Comparison of ENCODE assay signal across 8 cellular contexts in the genomic region with DNA sequence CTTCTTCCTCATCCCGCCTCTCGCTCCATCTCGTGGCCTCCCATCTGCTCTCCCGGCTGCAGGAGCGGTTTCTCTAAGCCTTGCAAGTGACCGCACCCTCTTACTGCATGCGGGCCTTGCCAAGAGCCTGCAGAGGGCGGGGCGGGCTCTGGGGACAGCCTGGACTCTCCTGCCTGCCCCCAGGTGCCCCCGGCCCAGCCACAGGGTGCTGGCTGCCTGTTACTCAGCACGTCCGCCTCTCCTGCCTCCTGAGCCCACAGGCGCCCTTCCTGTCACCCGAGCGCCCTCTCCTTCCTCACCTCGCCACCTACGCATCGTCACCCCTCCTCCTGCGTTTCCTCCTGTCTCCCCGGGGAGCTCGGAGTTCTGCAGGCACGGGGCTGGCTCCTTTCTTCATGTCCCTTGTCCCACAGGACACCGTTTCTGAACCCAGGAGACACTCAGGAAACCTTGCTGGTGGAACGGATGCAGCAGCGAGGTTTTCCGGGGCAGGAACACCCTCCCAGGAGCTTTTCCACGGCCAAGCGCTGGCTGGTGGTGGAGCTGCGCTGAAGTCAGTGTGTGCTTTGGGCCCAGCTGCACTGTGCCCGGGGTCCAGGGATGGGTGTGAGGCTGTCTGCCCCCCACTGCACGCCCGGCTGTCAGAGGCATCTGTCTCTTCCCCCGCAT. TPM values are rescaled to one million over a fixed set of nuclear protein-coding genes. Genes with fewer than 3 reads are reported as not detected.
DNase-seq lines count a peak whose midpoint lies in the region; ATAC-seq, FAIRE-seq and TF ChIP-seq lines count a peak whose summit lies in the region.

No MANE protein-coding gene starts in this region.

- TF ChIP-seq CTCF in pancreas (IDR thresholded peaks at IDR 0.05) (no peak), vagina (IDR thresholded peaks at IDR 0.05) (no peak)

- H3K27me3 ChIP-seq in BLaER1 treated with 17β-estradiol and CSF1 and Interleukin-3, amounts not matched to agents 10 nM and 100 nM, result no peaks in the 10 kb centered on the region
- no peaks in the 10 kb centered on the region for H3K27me3 ChIP-seq in pancreas
- no peaks in the 10 kb centered on the region for H3K27me3 ChIP-seq in vagina

- no peak for TF ChIP-seq POLR2A in vagina (IDR thresholded peaks at IDR 0.05)

- peak overlapping the region; percentile 60 to 93 (median 88) for H3K27ac ChIP-seq in BLaER1 treated with 17β-estradiol and CSF1 and Interleukin-3, amounts not matched to agents 10 nM and 100 nM
- H3K27ac ChIP-seq in pancreas (no peak overlapping the region), vagina (peak overlapping the region; percentile 13)

- peaks cover 47 to 69% (median 56%) of the 10 kb centered on the region in 3 donors for H3K4me1 Mint-ChIP-seq in IgD-negative memory B cell
- peaks cover 68% of the 10 kb centered on the region for H3K4me1 Mint-ChIP-seq in activated CD4-positive, alpha-beta T cell treated with anti-CD3 and anti-CD28 coated beads, Interleukin-2, amount 10 ng/mL, durations not matched to agents 24 days and 14 days
- peaks cover 58 to 65% of the 10 kb centered on the region in 2 donors for H3K4me1 Mint-ChIP-seq in effector memory CD8-positive, alpha-beta T cell (ENCODE audit: low read depth in 2 of 2)

- peaks cover 82 to 95% (median 87%) of the 10 kb centered on the region in 10 experiments for H3K4me1 ChIP-seq in BLaER1 treated with 17β-estradiol and CSF1 and Interleukin-3, amounts not matched to agents 10 nM and 100 nM
- H3K4me1 ChIP-seq in pancreas (peaks cover 10 to 28% (median 12%) of the 10 kb centered on the region in 3 donors), vagina (peaks cover 55% of the 10 kb centered on the region)

- peaks cover 6% of the 10 kb centered on the region for H3K36me3 Mint-ChIP-seq in IgD-negative memory B cell
- peaks cover 26% of the 10 kb centered on the region for H3K36me3 Mint-ChIP-seq in activated CD4-positive, alpha-beta T cell treated with anti-CD3 and anti-CD28 coated beads, Interleukin-2, amount 10 ng/mL, durations not matched to agents 24 days and 14 days (ENCODE audit: low read depth)
- peaks cover 22% of the 10 kb centered on the region for H3K36me3 Mint-ChIP-seq in effector memory CD8-positive, alpha-beta T cell (ENCODE audit: insufficient read depth)

- peaks cover 15 to 60% (median 48%) of the 10 kb centered on the region in 11 experiments; a peak in 21 of 22 replicates for H4K20me1 ChIP-seq in BLaER1 treated with 17β-estradiol and CSF1 and Interleukin-3, amounts not matched to agents 10 nM and 100 nM

- WGBS in pancreas, 2 donors, result 81 to 87% methylated on average over 29 to 33 of the region's 33 CpGs

- H3K4me3 Mint-ChIP-seq in IgD-negative memory B cell, result peak overlapping the region; percentile 19 to 94 (median 82)
- peak overlapping the region; percentile 95 for H3K4me3 Mint-ChIP-seq in activated CD4-positive, alpha-beta T cell treated with anti-CD3 and anti-CD28 coated beads, Interleukin-2, amount 10 ng/mL, durations not matched to agents 24 days and 14 days
- peak overlapping the region; percentile 94 to 95 for H3K4me3 Mint-ChIP-seq in effector memory CD8-positive, alpha-beta T cell

- DNase-seq in activated CD4-positive, alpha-beta T cell treated with anti-CD3 and anti-CD28 coated beads, Interleukin-2, amount 10 ng/mL, durations not matched to agents 24 days and 14 days, result peak; percentile 90
- peak; percentile 58 to 60 (median 59) for DNase-seq in effector memory CD8-positive, alpha-beta T cell
- no peak for DNase-seq in pancreas
- no peak for DNase-seq in vagina (ENCODE audit: extremely low spot score in 2 of 2)
- DNase-seq in ecto neural progenitor cell (ENCODE audit: low spot score), result no peak

- peaks cover 0 to 7% (median 7%) of the 10 kb centered on the region in 3 donors for H3K9me3 Mint-ChIP-seq in IgD-negative memory B cell
- H3K9me3 Mint-ChIP-seq in activated CD4-positive, alpha-beta T cell treated with anti-CD3 and anti-CD28 coated beads, Interleukin-2, amount 10 ng/mL, durations not matched to agents 24 days and 14 days, result no peaks in the 10 kb centered on the region
- H3K9me3 Mint-ChIP-seq in effector memory CD8-positive, alpha-beta T cell, result no peaks in the 10 kb centered on the region

- peak overlapping the region; percentile 21 to 85 (median 46) for H3K27ac Mint-ChIP-seq in IgD-negative memory B cell
- H3K27ac Mint-ChIP-seq in activated CD4-positive, alpha-beta T cell treated with anti-CD3 and anti-CD28 coated beads, Interleukin-2, amount 10 ng/mL, durations not matched to agents 24 days and 14 days, result peak overlapping the region; percentile 92
- peak overlapping the region; percentile 91 to 95 for H3K27ac Mint-ChIP-seq in effector memory CD8-positive, alpha-beta T cell

- H3K9ac ChIP-seq in BLaER1 treated with 17β-estradiol and CSF1 and Interleukin-3, amounts not matched to agents 10 nM and 100 nM, result peak overlapping the region; percentile 62 to 84 (median 75)

- intact Hi-C loops in activated CD4-positive, alpha-beta T cell treated with anti-CD3 and anti-CD28 coated beads, Interleukin-2, amount 10 ng/mL, durations not matched to agents 24 days and 14 days (cut with micrococcal nuclease), result loop anchor here (1.0 to 5.0 kb wide), 2 partner anchors 51 to 207 kb away; no protein-coding TSS in a partner anchor
- intact Hi-C loops in pancreas (cut with DNase I) (no loop called here), vagina (cut with DNase I) (no loop called here)

- H3K36me3 ChIP-seq in BLaER1 treated with 17β-estradiol and CSF1 and Interleukin-3, amounts not matched to agents 10 nM and 100 nM, result peaks cover 6 to 16% (median 12%) of the 10 kb centered on the region in 11 experiments; a peak in 18 of 22 replicates
- H3K36me3 ChIP-seq in pancreas (no peaks in the 10 kb centered on the region), vagina (no peaks in the 10 kb centered on the region)

- H3K4me3 ChIP-seq in BLaER1 treated with 17β-estradiol and CSF1 and Interleukin-3, amounts not matched to agents 10 nM and 100 nM, result peak overlapping the region; percentile 22 to 67 (median 53)
- H3K4me3 ChIP-seq in pancreas (no peak overlapping the region), vagina (peak overlapping the region; percentile 9 to 18)

- H3K9me3 ChIP-seq in BLaER1 treated with 17β-estradiol and CSF1 and Interleukin-3, amounts not matched to agents 10 nM and 100 nM (replicated peaks in 1 of 11), result peaks cover 8 to 15% (median 12%) of the 10 kb centered on the region in 11 experiments
- H3K9me3 ChIP-seq in pancreas (no peaks in the 10 kb centered on the region), vagina (no peaks in the 10 kb centered on the region)

- no peaks in the 10 kb centered on the region for H3K27me3 Mint-ChIP-seq in IgD-negative memory B cell
- no peaks in the 10 kb centered on the region for H3K27me3 Mint-ChIP-seq in activated CD4-positive, alpha-beta T cell treated with anti-CD3 and anti-CD28 coated beads, Interleukin-2, amount 10 ng/mL, durations not matched to agents 24 days and 14 days
- H3K27me3 Mint-ChIP-seq in effector memory CD8-positive, alpha-beta T cell, result no peaks in the 10 kb centered on the region

- peak overlapping the region; percentile 91 to 99 (median 98) for H3K4me2 ChIP-seq in BLaER1 treated with 17β-estradiol and CSF1 and Interleukin-3, amounts not matched to agents 10 nM and 100 nM

- ATAC-seq in GM19452 (IDR thresholded peaks at IDR 0.05; ENCODE audit: unreplicated experiment), result peak; percentile 64
- ATAC-seq in effector memory CD8-positive, alpha-beta T cell (replicated peaks), result peak; percentile 69
- ATAC-seq in pancreas, result peak in 3 of 4 donors; percentile 13 to 34 (median 24)

- FAIRE-seq in pancreas (lab: Jason Lieb, UNC), result no peak

RNA-seq across cellular contexts. Expression of a gene that starts 28.5 kb away (rescaled TPM):
- polyA plus RNA-seq in IgD-negative memory B cell (89.2 TPM), pancreas (10 to 100 TPM; 22.1 to 27.3 TPM)
- total RNA-seq in activated CD4-positive, alpha-beta T cell treated with anti-CD3 and anti-CD28 coated beads, Interleukin-2, amount 10 ng/mL, durations not matched to agents 24 days and 14 days, result 77.1 and 82.8 TPM in 2 replicates
- total RNA-seq in pancreas (10 to 100 TPM; 24.3 to 32.7 (median 26.8) TPM), vagina (43.7 TPM)

Comparison
In these comparisons a context has a peak if more than half of its experiments do, and no peak if none do; other contexts are left out.
1. H3K27ac ChIP-seq: peak in BLaER1 treated with 17β-estradiol and CSF1 and Interleukin-3, amounts not matched to agents 10 nM and 100 nM (11 of 11) and vagina (single experiment); none in pancreas (0 of 4).
2. H3K4me3 ChIP-seq: peak in BLaER1 treated with 17β-estradiol and CSF1 and Interleukin-3, amounts not matched to agents 10 nM and 100 nM (10 of 10) and vagina (2 of 2); none in pancreas (0 of 4).
3. DNase-seq: peak in activated CD4-positive, alpha-beta T cell treated with anti-CD3 and anti-CD28 coated beads, Interleukin-2, amount 10 ng/mL, durations not matched to agents 24 days and 14 days (single experiment) and effector memory CD8-positive, alpha-beta T cell (3 of 3); none in pancreas (0 of 6), vagina (0 of 2) and ecto neural progenitor cell (single experiment).
4. Peak in every context shown above with its lines, with median percentiles within 50 percentile points of each other: ATAC-seq, H3K27ac Mint-ChIP-seq and H3K4me3 Mint-ChIP-seq.